22 cellular contexts compared by ENCODE assay signal in the genomic region with DNA sequence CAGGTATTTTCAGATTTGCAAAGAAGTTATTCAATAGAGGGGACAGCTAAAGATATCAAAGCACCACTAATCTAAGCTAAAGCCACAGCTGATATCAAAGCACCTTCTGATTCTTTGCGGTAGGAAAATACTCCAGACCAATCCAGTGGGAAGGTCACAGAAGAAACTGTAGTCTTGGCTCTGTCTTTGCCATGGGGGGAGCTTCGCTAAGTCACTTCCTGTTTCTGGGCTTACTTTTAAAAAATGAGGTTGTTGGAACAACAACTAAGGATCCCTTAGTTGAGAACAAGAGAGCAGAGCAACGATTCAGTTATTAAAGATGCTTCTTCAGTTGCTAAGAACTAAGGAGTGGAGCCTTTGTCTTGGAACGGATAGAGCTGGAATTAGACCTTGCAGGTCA. TPM values are rescaled to one million over a fixed set of nuclear protein-coding genes. Genes with fewer than 3 reads are reported as not detected.
A peak's percentile ranks its signal among the peaks of the same experiment; 100 is the strongest.
DNase-seq lines count a peak whose midpoint lies in the region; ATAC-seq, FAIRE-seq and TF ChIP-seq lines count a peak whose summit lies in the region.
"Had no signal": no experiment of that assay in that cellular context is flagged by ENCODE, and none has a peak within 500 bp of the region (broad histone marks: within the 10 kb centered on the region; RNA-seq: fewer than 3 reads in every experiment).

No MANE protein-coding gene starts in this region.

- peaks cover 74% of the 10 kb centered on the region for H3K4me1 Mint-ChIP-seq in activated CD4-positive, alpha-beta T cell treated with anti-CD3 and anti-CD28 coated beads, Interleukin-2, amount 10 ng/mL, durations not matched to agents 7 days and 5 days
- H3K4me1 Mint-ChIP-seq in activated T-helper 17 cell treated with anti-CD3 and anti-CD28 coated beads, Interleukin-2, amount 50 U/mL, for 72 hours: peaks cover 59% of the 10 kb centered on the region
- peaks cover 73 to 80% of the 10 kb centered on the region in 2 donors for H3K4me1 Mint-ChIP-seq in natural killer cell

- intact Hi-C loops in natural killer cell (cut with micrococcal nuclease): no loop called here

- POLR2A ChIA-PET in activated CD4-positive, alpha-beta T cell treated with anti-CD3 and anti-CD28 coated beads, Interleukin-2, amount 10 ng/mL, durations not matched to agents 7 days and 5 days (lab: Charles Lee): no interaction called here

- no peak for TF ChIP-seq CTCF in natural killer cell (IDR thresholded peaks at IDR 0.05)

- DNase-seq in activated CD4-positive, alpha-beta T cell treated with anti-CD3 and anti-CD28 coated beads, Interleukin-2, amount 10 ng/mL, durations not matched to agents 7 days and 5 days: no peak
- DNase-seq in activated CD4-positive, alpha-beta T cell treated with anti-CD3 and anti-CD28 coated beads for 1 hour: no peak
- DNase-seq in GM12891 (ENCODE audit: insufficient read length, low spot score) (no peak), natural killer cell (no peak), OCI-M2 (lab: John Stamatoyannopoulos, UW; ENCODE audit: unreplicated experiment) (no peak), NCI-H446 (lab: John Stamatoyannopoulos, UW) (no peak)
- DNase-seq: activated T-cell treated with anti-CD3 and anti-CD28 coated beads, Interleukin-2, amount 50 U/mL, for 48 hours; aorta; effector memory CD4-positive, alpha-beta T cell; heart left ventricle; left ventricle myocardium inferior; MG63; NCI-H2029; NCI-H510A treated with DMSO at 0.1 percent for 48 hours; SHP77 treated with DMSO at 0.1 percent for 48 hours; stimulated activated CD4-positive, alpha-beta T cell treated with anti-CD3 and anti-CD28 coated beads, Interleukin-2, amount 100 ng/mL, for 24 hours; uterus had no signal

- no peak overlapping the region for H3K4me3 Mint-ChIP-seq in activated CD4-positive, alpha-beta T cell treated with anti-CD3 and anti-CD28 coated beads, Interleukin-2, amount 10 ng/mL, durations not matched to agents 7 days and 5 days
- H3K4me3 Mint-ChIP-seq in activated T-helper 17 cell treated with anti-CD3 and anti-CD28 coated beads, Interleukin-2, amount 50 U/mL, for 72 hours: peak overlapping the region; percentile 76
- H3K4me3 Mint-ChIP-seq in natural killer cell: no peak overlapping the region

- H3K9me3 Mint-ChIP-seq in activated CD4-positive, alpha-beta T cell treated with anti-CD3 and anti-CD28 coated beads, Interleukin-2, amount 10 ng/mL, durations not matched to agents 7 days and 5 days: peaks cover 6% of the 10 kb centered on the region
- no peaks in the 10 kb centered on the region for H3K9me3 Mint-ChIP-seq in activated T-helper 17 cell treated with anti-CD3 and anti-CD28 coated beads, Interleukin-2, amount 50 U/mL, for 72 hours
- no peaks in the 10 kb centered on the region for H3K9me3 Mint-ChIP-seq in natural killer cell

- peaks cover 38% of the 10 kb centered on the region for H3K36me3 Mint-ChIP-seq in activated CD4-positive, alpha-beta T cell treated with anti-CD3 and anti-CD28 coated beads, Interleukin-2, amount 10 ng/mL, durations not matched to agents 7 days and 5 days (ENCODE audit: low read depth)
- peaks cover 37% of the 10 kb centered on the region for H3K36me3 Mint-ChIP-seq in activated T-helper 17 cell treated with anti-CD3 and anti-CD28 coated beads, Interleukin-2, amount 50 U/mL, for 72 hours (ENCODE audit: low read depth)
- no peaks in the 10 kb centered on the region for H3K36me3 Mint-ChIP-seq in natural killer cell

- H3K27me3 Mint-ChIP-seq in activated CD4-positive, alpha-beta T cell treated with anti-CD3 and anti-CD28 coated beads, Interleukin-2, amount 10 ng/mL, durations not matched to agents 7 days and 5 days: no peaks in the 10 kb centered on the region
- H3K27me3 Mint-ChIP-seq in activated T-helper 17 cell treated with anti-CD3 and anti-CD28 coated beads, Interleukin-2, amount 50 U/mL, for 72 hours: no peaks in the 10 kb centered on the region
- H3K27me3 Mint-ChIP-seq in natural killer cell (ENCODE audit: low read depth in 2 of 2): no peaks in the 10 kb centered on the region

- H3K27ac Mint-ChIP-seq in activated CD4-positive, alpha-beta T cell treated with anti-CD3 and anti-CD28 coated beads, Interleukin-2, amount 10 ng/mL, durations not matched to agents 7 days and 5 days: peak overlapping the region; percentile 20
- H3K27ac Mint-ChIP-seq in activated T-helper 17 cell treated with anti-CD3 and anti-CD28 coated beads, Interleukin-2, amount 50 U/mL, for 72 hours: peak overlapping the region; percentile 95
- peak overlapping the region; percentile 67 to 71 for H3K27ac Mint-ChIP-seq in natural killer cell

- TF ChIP-seq POLR2A in GM12891 (IDR thresholded peaks at IDR 0.05; ENCODE audit: low read depth, low read length): no peak

- CTCF ChIA-PET in activated CD4-positive, alpha-beta T cell treated with anti-CD3 and anti-CD28 coated beads, Interleukin-2, amount 10 ng/mL, durations not matched to agents 7 days and 5 days (lab: Charles Lee): interaction anchor here (0.9 to 1.4 kb wide), 2 partner anchors 8 to 65 kb away, joined by 3 to 6 read pairs; no protein-coding TSS in a partner anchor

- FAIRE-seq in GM12891 (lab: Jason Lieb, UNC): no peak
- FAIRE-seq: GM18507, H1, HepG2 had no signal

- ATAC-seq in activated T-helper 17 cell treated with anti-CD3 and anti-CD28 coated beads, Interleukin-2, amount 50 U/mL, for 72 hours (replicated peaks): no peak
- ATAC-seq in natural killer cell: no peak
- ATAC-seq in HG03039 (IDR thresholded peaks at IDR 0.05; ENCODE audit: unreplicated experiment): no peak
- ATAC-seq: heart left ventricle, HepG2 had no signal

TF ChIP-seq in GM12891, 5 proteins besides CTCF, POLR2A, EP300 and RAD21:
- no peak for TF ChIP-seq PAX5 (IDR thresholded peaks at IDR 0.05; ENCODE audit: insufficient read depth, low read length, severe bottlenecking)
- peak; percentile 63 for TF ChIP-seq SPI1 (IDR thresholded peaks at IDR 0.05; ENCODE audit: low read depth, low read length)

RNA-seq across cellular contexts. Expression of gene LPIN1, which starts 12.2 kb away (rescaled TPM):
- total RNA-seq in activated CD4-positive, alpha-beta T cell treated with anti-CD3 and anti-CD28 coated beads, Interleukin-2, amount 10 ng/mL, durations not matched to agents 7 days and 5 days: 10 to 100 TPM; 58.9 to 62.2 TPM
- 11.1 TPM for polyA plus RNA-seq in GM12891 (2012; ENCODE audit: low read depth, missing spikeins)
- 10 to 100 TPM; 59.0 to 69.2 TPM for total RNA-seq in activated T-helper 17 cell treated with anti-CD3 and anti-CD28 coated beads, Interleukin-2, amount 50 U/mL, for 72 hours
- total RNA-seq in natural killer cell: 100 to 1,000 TPM in 2 of 3 donors, 10 to 100 TPM in 1; 95.0 to 122 (median 118) TPM

Comparison
In these comparisons a context has a peak if more than half of its experiments do, and no peak if none do; other contexts are left out.
1. H3K27ac Mint-ChIP-seq: peak in every context shown above with its lines; median percentile 95 in activated T-helper 17 cell treated with anti-CD3 and anti-CD28 coated beads, Interleukin-2, amount 50 U/mL, for 72 hours; 69 in natural killer cell; 20 in activated CD4-positive, alpha-beta T cell treated with anti-CD3 and anti-CD28 coated beads, Interleukin-2, amount 10 ng/mL, durations not matched to agents 7 days and 5 days.